Comparison of ENCODE assay signal across 1 cellular context in the genomic region with DNA sequence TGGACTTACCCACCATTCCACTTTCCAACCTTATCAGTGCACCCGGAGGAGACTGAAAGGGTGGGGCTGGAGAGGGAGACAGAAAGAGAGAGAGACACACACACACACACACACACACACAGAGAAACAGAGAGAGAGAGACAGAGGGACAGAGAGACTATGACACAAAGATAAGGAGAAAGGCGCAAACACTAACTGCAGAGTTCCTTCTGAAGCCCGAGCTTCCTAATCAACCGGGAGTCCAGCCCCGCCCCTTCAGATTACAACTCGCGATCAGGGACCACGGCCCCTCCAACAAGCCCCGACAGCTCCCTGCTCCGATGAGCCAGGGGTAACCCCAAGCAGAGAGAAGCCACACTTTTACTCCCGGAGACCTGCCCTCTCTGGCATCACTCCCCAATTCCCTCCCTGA.
TF ChIP-seq lines count a peak whose summit lies in the region.

No MANE protein-coding gene starts in this region.

TF ChIP-seq in K562, 482 proteins besides CTCF, POLR2A, EP300 and RAD21 (continued from another document and continues in another):
- TF ChIP-seq PTBP1 (IDR thresholded peaks at IDR 0.05; ENCODE audit: low read depth, low read length) (no peak), ZNF444 (CRISPR knock-in tag; IDR thresholded peaks at IDR 0.05) (no peak), ZNF24 (IDR thresholded peaks at IDR 0.05) (no peak), HOXB6 (CRISPR knock-in tag; IDR thresholded peaks at IDR 0.05; ENCODE audit: borderline replicate concordance) (no peak), PHTF2 (CRISPR knock-in tag; IDR thresholded peaks at IDR 0.05) (no peak), CREB1 (IDR thresholded peaks at IDR 0.05) (peak; percentile 18; the same call in 1 of the 2 replicates), CREB1 (CRISPR knock-in tag; IDR thresholded peaks at IDR 0.05) (peak; percentile 59; the same call in 1 of the 2 replicates), PHB2 (IDR thresholded peaks at IDR 0.05; ENCODE audit: low read depth) (peak; percentile 7; the same call in 1 of the 2 replicates), MTA3 (IDR thresholded peaks at IDR 0.05; ENCODE audit: borderline replicate concordance) (peak; percentile 78), ZNF124 (CRISPR knock-in tag; IDR thresholded peaks at IDR 0.05) (no peak), ZNF146 (CRISPR knock-in tag; IDR thresholded peaks at IDR 0.05; ENCODE audit: unreplicated experiment) (no peak), ZNF511 (CRISPR knock-in tag; IDR thresholded peaks at IDR 0.05) (no peak; the same call in 1 of the 2 replicates), PYGO2 (tag; IDR thresholded peaks at IDR 0.05) (peak; percentile 77), CGGBP1 (CRISPR knock-in tag; IDR thresholded peaks at IDR 0.05) (no peak), SMAD2 (IDR thresholded peaks at IDR 0.05; ENCODE audit: low read depth, low read length) (no peak), HMG20A (CRISPR knock-in tag; conservative IDR thresholded peaks at IDR 0.05) (no peak), NR2C2 (CRISPR knock-in tag; IDR thresholded peaks at IDR 0.05) (no peak), NR2C2 (tag; IDR thresholded peaks at IDR 0.05) (peak; percentile 39; the same call in 1 of the 2 replicates), ZFP30 (CRISPR knock-in tag; IDR thresholded peaks at IDR 0.05; ENCODE audit: borderline replicate concordance) (no peak), SIX5 (IDR thresholded peaks at IDR 0.05; ENCODE audit: borderline replicate concordance in 1 of 2, insufficient read depth in 1 of 2, low read depth in 1 of 2, low read length in 2 of 2) (no peak), SUPT5H (IDR thresholded peaks at IDR 0.05) (0 out of 2 replicates have a peak, but pooled peaks have one; percentile 21), CHD1 (IDR thresholded peaks at IDR 0.05; ENCODE audit: low read length) (no peak), CC2D1A (IDR thresholded peaks at IDR 0.05) (peak; percentile 83), FOXA3 (CRISPR knock-in tag; conservative IDR thresholded peaks at IDR 0.05 in 1 of 2, IDR thresholded peaks at IDR 0.05 in 1 of 2) (no peak), C11orf30 (IDR thresholded peaks at IDR 0.05; ENCODE audit: low read depth) (no peak), SNAPC5 (CRISPR knock-in tag; IDR thresholded peaks at IDR 0.05) (no peak), ELF4 (CRISPR knock-in tag; IDR thresholded peaks at IDR 0.05) (peak; percentile 96), ZBTB34 (CRISPR knock-in tag; IDR thresholded peaks at IDR 0.05) (no peak), HMGN3 (IDR thresholded peaks at IDR 0.05; ENCODE audit: borderline replicate concordance, extremely low read depth, insufficient read length, low read depth, low read length) (no peak), MCM3 (IDR thresholded peaks at IDR 0.05) (peak; percentile 89; the same call in 1 of the 2 replicates), LARP7 (IDR thresholded peaks at IDR 0.05) (peak; percentile 99), SIN3A (IDR thresholded peaks at IDR 0.05; ENCODE audit: borderline replicate concordance in 2 of 2, control insufficient read depth in 1 of 2, low read depth in 2 of 2, low read length in 2 of 2) (no peak), TCF3 (CRISPR knock-in tag; IDR thresholded peaks at IDR 0.05) (peak; percentile 42; the same call in 1 of the 2 replicates), PKNOX1 (IDR thresholded peaks at IDR 0.05) (peak; percentile 76), TEAD2 (tag; IDR thresholded peaks at IDR 0.05) (no peak), CAMTA2 (CRISPR knock-in tag; conservative IDR thresholded peaks at IDR 0.05) (no peak), TCF7L2 (IDR thresholded peaks at IDR 0.05; ENCODE audit: low read depth, low read length) (no peak)
- TF ChIP-seq, protein P1, sequence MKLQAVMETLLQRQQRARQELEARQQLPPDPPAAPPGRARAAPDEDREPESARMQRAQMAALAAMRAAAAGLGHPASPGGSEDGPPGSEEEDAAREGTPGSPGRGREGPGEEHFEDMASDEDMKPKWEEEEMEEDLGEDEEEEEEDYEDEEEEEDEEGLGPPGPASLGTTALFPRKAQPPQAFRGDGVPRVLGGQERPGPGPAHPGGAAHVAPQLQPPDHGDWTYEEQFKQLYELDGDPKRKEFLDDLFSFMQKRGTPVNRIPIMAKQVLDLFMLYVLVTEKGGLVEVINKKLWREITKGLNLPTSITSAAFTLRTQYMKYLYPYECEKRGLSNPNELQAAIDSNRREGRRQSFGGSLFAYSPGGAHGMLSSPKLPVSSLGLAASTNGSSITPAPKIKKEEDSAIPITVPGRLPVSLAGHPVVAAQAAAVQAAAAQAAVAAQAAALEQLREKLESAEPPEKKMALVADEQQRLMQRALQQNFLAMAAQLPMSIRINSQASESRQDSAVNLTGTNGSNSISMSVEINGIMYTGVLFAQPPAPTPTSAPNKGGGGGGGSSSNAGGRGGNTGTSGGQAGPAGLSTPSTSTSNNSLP (IDR thresholded peaks at IDR 0.05; ENCODE audit: borderline replicate concordance, low read depth, low read length): no peak
- TF ChIP-seq, protein P2, sequence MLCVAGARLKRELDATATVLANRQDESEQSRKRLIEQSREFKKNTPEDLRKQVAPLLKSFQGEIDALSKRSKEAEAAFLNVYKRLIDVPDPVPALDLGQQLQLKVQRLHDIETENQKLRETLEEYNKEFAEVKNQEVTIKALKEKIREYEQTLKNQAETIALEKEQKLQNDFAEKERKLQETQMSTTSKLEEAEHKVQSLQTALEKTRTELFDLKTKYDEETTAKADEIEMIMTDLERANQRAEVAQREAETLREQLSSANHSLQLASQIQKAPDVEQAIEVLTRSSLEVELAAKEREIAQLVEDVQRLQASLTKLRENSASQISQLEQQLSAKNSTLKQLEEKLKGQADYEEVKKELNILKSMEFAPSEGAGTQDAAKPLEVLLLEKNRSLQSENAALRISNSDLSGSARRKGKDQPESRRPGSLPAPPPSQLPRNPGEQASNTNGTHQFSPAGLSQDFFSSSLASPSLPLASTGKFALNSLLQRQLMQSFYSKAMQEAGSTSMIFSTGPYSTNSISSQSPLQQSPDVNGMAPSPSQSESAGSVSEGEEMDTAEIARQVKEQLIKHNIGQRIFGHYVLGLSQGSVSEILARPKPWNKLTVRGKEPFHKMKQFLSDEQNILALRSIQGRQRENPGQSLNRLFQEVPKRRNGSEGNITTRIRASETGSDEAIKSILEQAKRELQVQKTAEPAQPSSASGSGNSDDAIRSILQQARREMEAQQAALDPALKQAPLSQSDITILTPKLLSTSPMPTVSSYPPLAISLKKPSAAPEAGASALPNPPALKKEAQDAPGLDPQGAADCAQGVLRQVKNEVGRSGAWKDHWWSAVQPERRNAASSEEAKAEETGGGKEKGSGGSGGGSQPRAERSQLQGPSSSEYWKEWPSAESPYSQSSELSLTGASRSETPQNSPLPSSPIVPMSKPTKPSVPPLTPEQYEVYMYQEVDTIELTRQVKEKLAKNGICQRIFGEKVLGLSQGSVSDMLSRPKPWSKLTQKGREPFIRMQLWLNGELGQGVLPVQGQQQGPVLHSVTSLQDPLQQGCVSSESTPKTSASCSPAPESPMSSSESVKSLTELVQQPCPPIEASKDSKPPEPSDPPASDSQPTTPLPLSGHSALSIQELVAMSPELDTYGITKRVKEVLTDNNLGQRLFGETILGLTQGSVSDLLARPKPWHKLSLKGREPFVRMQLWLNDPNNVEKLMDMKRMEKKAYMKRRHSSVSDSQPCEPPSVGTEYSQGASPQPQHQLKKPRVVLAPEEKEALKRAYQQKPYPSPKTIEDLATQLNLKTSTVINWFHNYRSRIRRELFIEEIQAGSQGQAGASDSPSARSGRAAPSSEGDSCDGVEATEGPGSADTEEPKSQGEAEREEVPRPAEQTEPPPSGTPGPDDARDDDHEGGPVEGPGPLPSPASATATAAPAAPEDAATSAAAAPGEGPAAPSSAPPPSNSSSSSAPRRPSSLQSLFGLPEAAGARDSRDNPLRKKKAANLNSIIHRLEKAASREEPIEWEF (CRISPR knock-in tag; IDR thresholded peaks at IDR 0.05): no peak
- TF ChIP-seq, protein P3, sequence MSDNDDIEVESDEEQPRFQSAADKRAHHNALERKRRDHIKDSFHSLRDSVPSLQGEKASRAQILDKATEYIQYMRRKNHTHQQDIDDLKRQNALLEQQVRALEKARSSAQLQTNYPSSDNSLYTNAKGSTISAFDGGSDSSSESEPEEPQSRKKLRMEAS (CRISPR knock-in tag; IDR thresholded peaks at IDR 0.05): 0 out of 2 replicates have a peak, but pooled peaks have one; percentile 26
- TF ChIP-seq, protein P4, sequence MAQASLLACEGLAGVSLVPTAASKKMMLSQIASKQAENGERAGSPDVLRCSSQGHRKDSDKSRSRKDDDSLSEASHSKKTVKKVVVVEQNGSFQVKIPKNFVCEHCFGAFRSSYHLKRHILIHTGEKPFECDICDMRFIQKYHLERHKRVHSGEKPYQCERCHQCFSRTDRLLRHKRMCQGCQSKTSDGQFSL (CRISPR knock-in tag; IDR thresholded peaks at IDR 0.05): no peak
- TF ChIP-seq, protein P4 (tag; IDR thresholded peaks at IDR 0.05): no peak
- TF ChIP-seq, protein P5, sequence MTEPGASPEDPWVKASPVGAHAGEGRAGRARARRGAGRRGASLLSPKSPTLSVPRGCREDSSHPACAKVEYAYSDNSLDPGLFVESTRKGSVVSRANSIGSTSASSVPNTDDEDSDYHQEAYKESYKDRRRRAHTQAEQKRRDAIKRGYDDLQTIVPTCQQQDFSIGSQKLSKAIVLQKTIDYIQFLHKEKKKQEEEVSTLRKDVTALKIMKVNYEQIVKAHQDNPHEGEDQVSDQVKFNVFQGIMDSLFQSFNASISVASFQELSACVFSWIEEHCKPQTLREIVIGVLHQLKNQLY (CRISPR knock-in tag; conservative IDR thresholded peaks at IDR 0.05): no peak
- TF ChIP-seq, protein P6, sequence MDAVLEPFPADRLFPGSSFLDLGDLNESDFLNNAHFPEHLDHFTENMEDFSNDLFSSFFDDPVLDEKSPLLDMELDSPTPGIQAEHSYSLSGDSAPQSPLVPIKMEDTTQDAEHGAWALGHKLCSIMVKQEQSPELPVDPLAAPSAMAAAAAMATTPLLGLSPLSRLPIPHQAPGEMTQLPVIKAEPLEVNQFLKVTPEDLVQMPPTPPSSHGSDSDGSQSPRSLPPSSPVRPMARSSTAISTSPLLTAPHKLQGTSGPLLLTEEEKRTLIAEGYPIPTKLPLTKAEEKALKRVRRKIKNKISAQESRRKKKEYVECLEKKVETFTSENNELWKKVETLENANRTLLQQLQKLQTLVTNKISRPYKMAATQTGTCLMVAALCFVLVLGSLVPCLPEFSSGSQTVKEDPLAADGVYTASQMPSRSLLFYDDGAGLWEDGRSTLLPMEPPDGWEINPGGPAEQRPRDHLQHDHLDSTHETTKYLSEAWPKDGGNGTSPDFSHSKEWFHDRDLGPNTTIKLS (IDR thresholded peaks at IDR 0.05; ENCODE audit: borderline replicate concordance, low read depth): no peak
- TF ChIP-seq, protein P7, sequence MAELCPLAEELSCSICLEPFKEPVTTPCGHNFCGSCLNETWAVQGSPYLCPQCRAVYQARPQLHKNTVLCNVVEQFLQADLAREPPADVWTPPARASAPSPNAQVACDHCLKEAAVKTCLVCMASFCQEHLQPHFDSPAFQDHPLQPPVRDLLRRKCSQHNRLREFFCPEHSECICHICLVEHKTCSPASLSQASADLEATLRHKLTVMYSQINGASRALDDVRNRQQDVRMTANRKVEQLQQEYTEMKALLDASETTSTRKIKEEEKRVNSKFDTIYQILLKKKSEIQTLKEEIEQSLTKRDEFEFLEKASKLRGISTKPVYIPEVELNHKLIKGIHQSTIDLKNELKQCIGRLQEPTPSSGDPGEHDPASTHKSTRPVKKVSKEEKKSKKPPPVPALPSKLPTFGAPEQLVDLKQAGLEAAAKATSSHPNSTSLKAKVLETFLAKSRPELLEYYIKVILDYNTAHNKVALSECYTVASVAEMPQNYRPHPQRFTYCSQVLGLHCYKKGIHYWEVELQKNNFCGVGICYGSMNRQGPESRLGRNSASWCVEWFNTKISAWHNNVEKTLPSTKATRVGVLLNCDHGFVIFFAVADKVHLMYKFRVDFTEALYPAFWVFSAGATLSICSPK (IDR thresholded peaks at IDR 0.05; ENCODE audit: borderline replicate concordance): no peak
